In the genomic region with DNA sequence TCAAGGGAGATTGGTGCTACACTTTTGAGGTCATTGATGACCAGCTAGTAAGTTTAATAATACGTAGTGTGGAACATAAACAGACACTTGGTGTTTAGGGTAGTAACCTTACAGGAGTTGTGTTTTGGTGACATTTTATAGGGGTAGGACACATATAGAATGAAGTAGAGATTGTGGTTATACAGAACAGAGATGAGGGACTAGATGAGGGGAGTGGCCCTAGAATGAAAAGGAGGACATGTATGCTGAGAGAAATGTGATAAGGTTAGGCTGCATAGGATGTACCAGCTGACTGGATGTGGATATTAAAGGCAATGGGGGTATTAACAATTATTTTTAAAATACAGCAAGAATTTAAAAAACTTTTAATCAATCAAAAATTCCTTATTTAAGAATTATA, we compare ENCODE assay signal across 12 cellular contexts. TPM values are rescaled to one million over a fixed set of nuclear protein-coding genes. Genes with fewer than 3 reads are reported as not detected.
A peak's percentile ranks its signal among the peaks of the same experiment; 100 is the strongest.
DNase-seq lines count a peak whose midpoint lies in the region; ATAC-seq and TF ChIP-seq lines count a peak whose summit lies in the region.
"Had no signal": no experiment of that assay in that cellular context is flagged by ENCODE, and none has a peak within 500 bp of the region (broad histone marks: within the 10 kb centered on the region; RNA-seq: fewer than 3 reads in every experiment).

No MANE protein-coding gene starts in this region.

- no peaks in the 10 kb centered on the region for H3K36me3 ChIP-seq in stomach
- H3K36me3 ChIP-seq: cardiac muscle cell, pancreas had no signal

- no peak overlapping the region for H3K4me3 ChIP-seq in stomach
- H3K4me3 ChIP-seq: cardiac muscle cell, pancreas had no signal

- peaks cover 73% of the 10 kb centered on the region for H3K4me1 Mint-ChIP-seq in activated CD4-positive, alpha-beta T cell treated with anti-CD3 and anti-CD28 coated beads, Interleukin-2, amount 10 ng/mL, durations not matched to agents 7 days and 5 days
- H3K4me1 Mint-ChIP-seq in endothelial cell (ENCODE audit: unreplicated experiment), result peaks cover 32% of the 10 kb centered on the region

- DNase-seq in activated CD4-positive, alpha-beta T cell treated with anti-CD3 and anti-CD28 coated beads, Interleukin-2, amount 10 ng/mL, durations not matched to agents 7 days and 5 days, result no peak
- DNase-seq in activated CD4-positive, alpha-beta T cell treated with anti-CD3 and anti-CD28 coated beads for 48 hours, result no peak
- DNase-seq in RPMI8226, result peak; percentile 35
- no peak for DNase-seq in endothelial cell (ENCODE audit: low spot score)
- DNase-seq in stomach, result no peak
- no peak for DNase-seq in nucleus accumbens (lab: John Stamatoyannopoulos, UW)
- DNase-seq in RWPE1 (ENCODE audit: low spot score), result no peak
- DNase-seq: ACHN, NCI-H2171, pancreas had no signal

- no peak overlapping the region for H3K27ac Mint-ChIP-seq in activated CD4-positive, alpha-beta T cell treated with anti-CD3 and anti-CD28 coated beads, Interleukin-2, amount 10 ng/mL, durations not matched to agents 7 days and 5 days
- H3K27ac Mint-ChIP-seq in endothelial cell (ENCODE audit: unreplicated experiment), result peak overlapping the region; percentile 9

- no peaks in the 10 kb centered on the region for H3K27me3 Mint-ChIP-seq in activated CD4-positive, alpha-beta T cell treated with anti-CD3 and anti-CD28 coated beads, Interleukin-2, amount 10 ng/mL, durations not matched to agents 7 days and 5 days
- no peaks in the 10 kb centered on the region for H3K27me3 Mint-ChIP-seq in endothelial cell (ENCODE audit: unreplicated experiment)

- no peak for TF ChIP-seq EP300 in stomach (IDR thresholded peaks at IDR 0.05)

- peak overlapping the region; percentile 37 for H3K4me3 Mint-ChIP-seq in activated CD4-positive, alpha-beta T cell treated with anti-CD3 and anti-CD28 coated beads, Interleukin-2, amount 10 ng/mL, durations not matched to agents 7 days and 5 days
- H3K4me3 Mint-ChIP-seq in endothelial cell (ENCODE audit: unreplicated experiment), result no peak overlapping the region

- 75 to 91% (median 82%) methylated on average over 1 of the region's 1 CpG for WGBS in stomach, 5 donors

- no peaks in the 10 kb centered on the region for H3K27me3 ChIP-seq in stomach
- H3K27me3 ChIP-seq: cardiac muscle cell, pancreas had no signal

- H3K9me3 Mint-ChIP-seq in activated CD4-positive, alpha-beta T cell treated with anti-CD3 and anti-CD28 coated beads, Interleukin-2, amount 10 ng/mL, durations not matched to agents 7 days and 5 days, result no peaks in the 10 kb centered on the region
- H3K9me3 Mint-ChIP-seq in endothelial cell (ENCODE audit: unreplicated experiment), result no peaks in the 10 kb centered on the region

- TF ChIP-seq CTCF in endothelial cell (IDR thresholded peaks at IDR 0.05; ENCODE audit: unreplicated experiment), result no peak
- no peak for TF ChIP-seq CTCF in stomach (IDR thresholded peaks at IDR 0.05)
- TF ChIP-seq CTCF in RWPE1 (conservative IDR thresholded peaks at IDR 0.05; ENCODE audit: low read depth), result no peak

- intact Hi-C loops in stomach (cut with DNase I; ENCODE audit: low total_unique reads), result no loop called here

- no peak for ATAC-seq in HG03097 (IDR thresholded peaks at IDR 0.05; ENCODE audit: low FRiP score, unreplicated experiment)

- no peak for TF ChIP-seq POLR2A in stomach (IDR thresholded peaks at IDR 0.05)

- H3K36me3 Mint-ChIP-seq in activated CD4-positive, alpha-beta T cell treated with anti-CD3 and anti-CD28 coated beads, Interleukin-2, amount 10 ng/mL, durations not matched to agents 7 days and 5 days (ENCODE audit: low read depth), result peaks cover 44% of the 10 kb centered on the region
- H3K36me3 Mint-ChIP-seq in endothelial cell (ENCODE audit: low read depth, unreplicated experiment), result no peaks in the 10 kb centered on the region

- CTCF ChIA-PET in activated CD4-positive, alpha-beta T cell treated with anti-CD3 and anti-CD28 coated beads, Interleukin-2, amount 10 ng/mL, durations not matched to agents 7 days and 5 days (lab: Charles Lee), result interaction anchor here (1.1 kb wide), 1 partner anchor 15 kb away, joined by 4 read pairs; no protein-coding TSS in a partner anchor
- CTCF ChIA-PET in RWPE1 (lab: Yijun Ruan, JAX), result interaction anchor here (0.6 kb wide), 2 partner anchors 144 to 882 kb away, joined by 3 read pairs; no protein-coding TSS in a partner anchor

- POLR2A ChIA-PET in activated CD4-positive, alpha-beta T cell treated with anti-CD3 and anti-CD28 coated beads, Interleukin-2, amount 10 ng/mL, durations not matched to agents 7 days and 5 days (lab: Charles Lee), result no interaction called here
- POLR2A ChIA-PET in RWPE1 (lab: Yijun Ruan, JAX; ENCODE audit: low non-redundant PET), result no interaction called here

- peak overlapping the region in 4 of 5 donors; percentile 17 to 98 (median 42) for H3K27ac ChIP-seq in stomach
- H3K27ac ChIP-seq in RWPE1, result no peak overlapping the region
- H3K27ac ChIP-seq: pancreas had no signal

- no peaks in the 10 kb centered on the region for H3K9me3 ChIP-seq in stomach
- H3K9me3 ChIP-seq: pancreas had no signal

- H3K4me1 ChIP-seq in stomach, result peaks cover 44 to 100% (median 79%) of the 10 kb centered on the region in 4 donors

RNA-seq across cellular contexts. Expression of gene MBNL1, which starts 8.0 kb away (rescaled TPM):
- total RNA-seq in activated CD4-positive, alpha-beta T cell treated with anti-CD3 and anti-CD28 coated beads, Interleukin-2, amount 10 ng/mL, durations not matched to agents 7 days and 5 days, result 100 to 1,000 TPM; 437 to 559 TPM
- total RNA-seq in endothelial cell (ENCODE audit: unreplicated experiment) (54.1 TPM), stomach (100 to 1,000 TPM in 4 of 5 donors, 10 to 100 TPM in 1; 95.0 to 379 (median 325) TPM)
- polyA plus RNA-seq in stomach, result 10 to 100 TPM; 25.7 to 39.3 (median 29.2) TPM
